ENCODE assay signal across 22 cellular contexts in the genomic region with DNA sequence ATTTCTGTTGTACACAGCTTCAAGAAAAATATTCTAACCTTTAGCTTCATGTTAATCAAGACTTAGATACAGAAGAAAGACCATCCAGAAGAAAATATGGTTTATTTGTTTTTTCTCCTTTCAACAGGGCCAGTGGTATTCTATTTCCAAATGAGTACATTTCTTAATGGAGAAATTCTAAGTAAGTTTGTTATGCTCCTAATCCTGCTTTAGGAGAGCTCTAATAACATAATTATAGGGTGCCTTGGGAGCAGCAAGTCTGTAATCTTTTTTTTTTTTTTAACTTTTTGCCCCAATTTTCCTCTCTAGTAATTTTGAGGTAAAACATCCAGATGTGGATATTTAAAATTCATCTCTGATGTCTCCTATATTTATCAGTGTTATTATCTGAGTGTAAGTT.
"Had no signal": no experiment of that assay in that cellular context is flagged by ENCODE, and none has a peak within 500 bp of the region (broad histone marks: within the 10 kb centered on the region; RNA-seq: fewer than 3 reads in every experiment).

No MANE protein-coding gene starts in this region.

- H3K9me3 Mint-ChIP-seq: stimulated activated memory B cell treated with anti-CD40 and anti-IgM and Interleukin-4, amounts not matched to agents 10 μg/mL and 1 μg/mL and 100 μg/mL, for 72 hours; stimulated activated naive CD8-positive, alpha-beta T cell treated with anti-CD3 and anti-CD28 coated beads, Interleukin-15, Interleukin-2, amounts not matched to agents 100 ng/mL and 50 ng/mL, for 24 hours had no signal

- H3K27ac Mint-ChIP-seq: stimulated activated memory B cell treated with anti-CD40 and anti-IgM and Interleukin-4, amounts not matched to agents 10 μg/mL and 1 μg/mL and 100 μg/mL, for 72 hours had no signal

- H3K4me3 Mint-ChIP-seq: stimulated activated memory B cell treated with anti-CD40 and anti-IgM and Interleukin-4, amounts not matched to agents 10 μg/mL and 1 μg/mL and 100 μg/mL, for 72 hours; stimulated activated naive CD8-positive, alpha-beta T cell treated with anti-CD3 and anti-CD28 coated beads, Interleukin-15, Interleukin-2, amounts not matched to agents 100 ng/mL and 50 ng/mL, for 24 hours had no signal

- ATAC-seq: heart left ventricle; left lobe of liver; psoas muscle; sciatic nerve; stimulated activated memory B cell treated with anti-CD40 and anti-IgM and Interleukin-4, amounts not matched to agents 10 μg/mL and 1 μg/mL and 100 μg/mL, for 72 hours had no signal

- H3K27me3 ChIP-seq: dorsolateral prefrontal cortex, heart left ventricle, neutrophil, spleen, tibial artery, upper lobe of left lung, vagina had no signal

- H3K27ac ChIP-seq: coronary artery, heart left ventricle, neutrophil, psoas muscle, spleen, upper lobe of left lung, vagina had no signal

- H3K27me3 Mint-ChIP-seq: stimulated activated memory B cell treated with anti-CD40 and anti-IgM and Interleukin-4, amounts not matched to agents 10 μg/mL and 1 μg/mL and 100 μg/mL, for 72 hours; stimulated activated naive CD8-positive, alpha-beta T cell treated with anti-CD3 and anti-CD28 coated beads, Interleukin-15, Interleukin-2, amounts not matched to agents 100 ng/mL and 50 ng/mL, for 24 hours had no signal

- DNase-seq: dorsolateral prefrontal cortex; effector CD8-positive, alpha-beta T cell; foreskin melanocyte; heart left ventricle; hippocampal formation; kidney glomerular epithelial cell; mammary epithelial cell; psoas muscle; retina; spleen; stimulated activated CD4-positive, alpha-beta T cell treated with anti-CD3 and anti-CD28 coated beads, Interleukin-15, amount 100 ng/mL, for 24 hours; stimulated activated CD4-positive, alpha-beta T cell treated with anti-CD3 and anti-CD28 coated beads, Interleukin-1b, Interleukin-23, amount 100 ng/mL, for 48 hours; stimulated activated CD4-positive, alpha-beta T cell treated with anti-CD3 and anti-CD28 coated beads, Interleukin-4, amount 100 ng/mL, for 24 hours; tibial artery; upper lobe of left lung had no signal

- H3K9me3 ChIP-seq: heart left ventricle, neutrophil, psoas muscle, spleen, tibial artery, upper lobe of left lung, vagina had no signal
